In genomic region chr7:149846021-149846420, GRCh38 we compare ENCODE assay signal across 2 cellular contexts.
TF ChIP-seq lines count a peak whose summit lies in the region.

No MANE protein-coding gene starts in this region.

TF ChIP-seq in K562, 482 proteins besides CTCF, POLR2A, EP300 and RAD21:
- TF ChIP-seq PHTF2 (CRISPR knock-in tag; IDR thresholded peaks at IDR 0.05) (no peak), SOX6 (IDR thresholded peaks at IDR 0.05) (no peak), ZZZ3 (IDR thresholded peaks at IDR 0.05) (no peak), ILF3 (IDR thresholded peaks at IDR 0.05; ENCODE audit: borderline replicate concordance) (no peak), ESRRA (IDR thresholded peaks at IDR 0.05; ENCODE audit: borderline replicate concordance, low read depth) (no peak), NEUROD1 (IDR thresholded peaks at IDR 0.05; ENCODE audit: borderline replicate concordance, low read depth, low read length, partially characterized antibody) (no peak), CHD1 (IDR thresholded peaks at IDR 0.05; ENCODE audit: low read length) (no peak), ZNF133 (CRISPR knock-in tag; IDR thresholded peaks at IDR 0.05) (no peak), TRIM24 (IDR thresholded peaks at IDR 0.05) (no peak), RCOR1 (IDR thresholded peaks at IDR 0.05; ENCODE audit: borderline replicate concordance in 1 of 2, low read depth in 2 of 2, low read length in 2 of 2) (0 out of 4 replicates have a peak, but pooled peaks of 1 of the 2 experiments have one; percentile 9), ZNF311 (CRISPR knock-in tag; IDR thresholded peaks at IDR 0.05) (no peak), RNF2 (IDR thresholded peaks at IDR 0.05) (peak; percentile 15; the same call in 1 of the 2 replicates)

TF ChIP-seq in SK-N-SH, 30 proteins besides CTCF, POLR2A, EP300 and RAD21:
- TF ChIP-seq GATA2 (CRISPR knock-in tag; IDR thresholded peaks at IDR 0.05) (no peak), ELF1 (IDR thresholded peaks at IDR 0.05) (no peak), SIN3A (IDR thresholded peaks at IDR 0.05; ENCODE audit: borderline replicate concordance, low read depth, low read length) (no peak), NFIC (IDR thresholded peaks at IDR 0.05; ENCODE audit: borderline replicate concordance) (no peak), RFX5 (IDR thresholded peaks at IDR 0.05; ENCODE audit: low read length) (no peak), FOXM1 (IDR thresholded peaks at IDR 0.05; ENCODE audit: low read depth) (no peak), TEAD4 (IDR thresholded peaks at IDR 0.05; ENCODE audit: borderline replicate concordance, insufficient read depth) (no peak), SMC3 (IDR thresholded peaks at IDR 0.05; ENCODE audit: low read depth, low read length) (no peak), RCOR1 (IDR thresholded peaks at IDR 0.05; ENCODE audit: low read length) (no peak)
- TF ChIP-seq, protein P1, sequence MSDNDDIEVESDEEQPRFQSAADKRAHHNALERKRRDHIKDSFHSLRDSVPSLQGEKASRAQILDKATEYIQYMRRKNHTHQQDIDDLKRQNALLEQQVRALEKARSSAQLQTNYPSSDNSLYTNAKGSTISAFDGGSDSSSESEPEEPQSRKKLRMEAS (IDR thresholded peaks at IDR 0.05; ENCODE audit: low read depth) = no peak
